Comparison of ENCODE assay signal across 23 cellular contexts in genomic region chr17:19943599-19943998, GRCh38.
"Had no signal": no experiment of that assay in that cellular context is flagged by ENCODE, and none has a peak within 500 bp of the region (broad histone marks: within the 10 kb centered on the region; RNA-seq: fewer than 3 reads in every experiment).

No MANE protein-coding gene starts in this region.

- H3K4me3 ChIP-seq: body of pancreas, left ventricle myocardium inferior, mucosa of descending colon, pancreas, prostate gland, smooth muscle cell, suprapubic skin, tibial nerve had no signal

- H3K9me3 Mint-ChIP-seq: activated T-helper 2 cell treated with anti-CD3 and anti-CD28 coated beads, Interferon-gamma antibody, Interleukin-2, Interleukin-4, amounts not matched to agents 10 μg/mL and 5 μg/mL and 100 μg/mL, durations not matched to agents 14 hours and 24 hours and 36 hours; neural crest cell had no signal

- H3K4me3 Mint-ChIP-seq: activated CD4-positive, alpha-beta T cell treated with anti-CD3 and anti-CD28 coated beads for 36 hours; activated naive CD8-positive, alpha-beta T cell; neural crest cell had no signal

- H3K4me2 ChIP-seq: smooth muscle cell had no signal

- DNase-seq: activated CD4-positive, alpha-beta T cell treated with anti-CD3 and anti-CD28 coated beads for 36 hours; activated CD4-positive, CD25-positive, alpha-beta regulatory T cell; activated T-cell treated with anti-CD3 and anti-CD28 coated beads for 4 hours; aorta; body of pancreas; dermis blood vessel endothelial cell; effector CD4-positive, alpha-beta T cell; left ventricle myocardium inferior; mucosa of descending colon; nucleus accumbens; pancreas; stimulated activated CD4-positive, alpha-beta T cell treated with anti-CD3 and anti-CD28 coated beads, Interleukin-15, amount 100 ng/mL, for 24 hours; stimulated activated CD4-positive, alpha-beta T cell treated with anti-CD3 and anti-CD28 coated beads, Interleukin-2, amount 100 ng/mL, for 24 hours; stimulated activated naive CD4-positive, alpha-beta T cell; T-helper 1 cell had no signal

- H3K27ac ChIP-seq: body of pancreas, epithelial cell of prostate, left ventricle myocardium inferior, pancreas, prostate gland, suprapubic skin, tibial nerve had no signal

- ATAC-seq: activated CD4-positive, alpha-beta T cell treated with anti-CD3 and anti-CD28 coated beads for 36 hours; body of pancreas; mucosa of descending colon; pancreas had no signal

- H3K9me3 ChIP-seq: body of pancreas, left ventricle myocardium inferior, mucosa of descending colon, pancreas, prostate gland, suprapubic skin, tibial nerve had no signal

- H3K27ac Mint-ChIP-seq: activated CD4-positive, alpha-beta T cell treated with anti-CD3 and anti-CD28 coated beads for 36 hours; activated naive CD8-positive, alpha-beta T cell; activated T-helper 2 cell treated with anti-CD3 and anti-CD28 coated beads, Interferon-gamma antibody, Interleukin-2, Interleukin-4, amounts not matched to agents 10 μg/mL and 5 μg/mL and 100 μg/mL, durations not matched to agents 14 hours and 24 hours and 36 hours had no signal

- H3K27me3 Mint-ChIP-seq: activated CD4-positive, alpha-beta T cell treated with anti-CD3 and anti-CD28 coated beads for 36 hours; activated naive CD8-positive, alpha-beta T cell had no signal

- H3K27me3 ChIP-seq: body of pancreas, pancreas, suprapubic skin, tibial nerve had no signal

- H3K36me3 ChIP-seq: prostate gland had no signal
